8 cellular contexts compared by ENCODE assay signal in genomic region chr1:225998560-225999226, GRCh38. TPM values are rescaled to one million over a fixed set of nuclear protein-coding genes. Genes with fewer than 3 reads are reported as not detected.
DNase-seq lines count a peak whose midpoint lies in the region; ATAC-seq and TF ChIP-seq lines count a peak whose summit lies in the region.

No MANE protein-coding gene starts in this region.

- H3K27ac Mint-ChIP-seq in type B pancreatic cell: peak overlapping the region; percentile 99

- WGBS in lung, 2 donors: 0 to 1% methylated on average over 19 of the region's 19 CpGs

- TF ChIP-seq CTCF in lung (IDR thresholded peaks at IDR 0.05; ENCODE audit: control extremely low read depth, extremely low read depth): no peak
- no peak for TF ChIP-seq CTCF in type B pancreatic cell (conservative IDR thresholded peaks at IDR 0.05)

- no peaks in the 10 kb centered on the region for H3K27me3 Mint-ChIP-seq in type B pancreatic cell

- peak; percentile 1 for ATAC-seq in GM19438 (IDR thresholded peaks at IDR 0.05; ENCODE audit: low read depth, unreplicated experiment)
- ATAC-seq in lung (ENCODE audit: insufficient read depth, low FRiP score): peak; percentile 0

- peak overlapping the region; percentile 100 for H3K4me3 Mint-ChIP-seq in type B pancreatic cell

- H3K4me1 Mint-ChIP-seq in type B pancreatic cell (ENCODE audit: unreplicated experiment): peaks cover 36% of the 10 kb centered on the region

- no peaks in the 10 kb centered on the region for H3K9me3 ChIP-seq in MG63
- no peaks in the 10 kb centered on the region for H3K9me3 ChIP-seq in lung (ENCODE audit: control insufficient read depth in 2 of 2, insufficient read depth in 1 of 2, low read length in 1 of 2)

- peak; percentile 44 for DNase-seq in ACHN
- no peak for DNase-seq in MG63
- no peak for DNase-seq in caudate nucleus (lab: John Stamatoyannopoulos, UW)
- DNase-seq in lung (ENCODE audit: low spot score): no peak
- DNase-seq in type B pancreatic cell (ENCODE audit: extremely low spot score, unreplicated experiment): no peak
- no peak for DNase-seq in hippocampal formation (lab: John Stamatoyannopoulos, UW)
- DNase-seq in NCI-H1417 treated with DMSO at 0.1 percent for 48 hours (lab: John Stamatoyannopoulos, UW): no peak

- H3K4me1 ChIP-seq in lung (ENCODE audit: control insufficient read depth in 2 of 2, insufficient read depth in 2 of 2, low read length in 2 of 2): peaks cover 13 to 15% of the 10 kb centered on the region in 2 donors

- H3K27me3 ChIP-seq in MG63 (no peaks in the 10 kb centered on the region), lung (ENCODE audit: control insufficient read depth, insufficient read depth) (no peaks in the 10 kb centered on the region)

- H3K9me3 Mint-ChIP-seq in type B pancreatic cell: no peaks in the 10 kb centered on the region

- peaks cover 3% of the 10 kb centered on the region for H3K36me3 Mint-ChIP-seq in type B pancreatic cell

- H3K36me3 ChIP-seq in MG63 (peaks cover 39% of the 10 kb centered on the region), lung (ENCODE audit: control insufficient read depth in 2 of 2, insufficient read depth in 2 of 2, low read length in 2 of 2) (peaks cover 0 to 5% of the 10 kb centered on the region in 2 donors)

- in situ Hi-C loops in ACHN (cut with HindIII; ENCODE audit: low pct_ligation_motif_present, low pct_unique_long_range_greater_than_20kb, low sequenced_read_pairs): loop anchor here (25.0 kb wide), 1 partner anchor 511 kb away; no protein-coding TSS in a partner anchor

- H3K4me3 ChIP-seq in MG63 (peak overlapping the region; percentile 82), lung (peak overlapping the region; percentile 96)

- peak overlapping the region; percentile 52 for H3K27ac ChIP-seq in caudate nucleus (ENCODE audit: low read depth, low read length)
- H3K27ac ChIP-seq in lung (ENCODE audit: low read depth in 1 of 2, low read length in 1 of 2): peak overlapping the region; percentile 85 to 97

RNA-seq across cellular contexts. Expression of gene SDE2, which starts 0.5 kb away (rescaled TPM):
- 16.3 and 19.4 TPM in 2 replicates for total RNA-seq in MG63 (2014; rRNA removed; shearing (Covaris generic); ENCODE audit: low replicate concordance)
- total RNA-seq in lung (10 to 100 TPM; 17.1 to 35.5 TPM), type B pancreatic cell (ENCODE audit: low replicate concordance) (15.0 and 15.1 TPM in 2 replicates)
- polyA plus RNA-seq in lung: 10 to 100 TPM in 1 of 2 donors, 1 to 10 TPM in 1; 6.7 to 13.4 TPM

RNA-seq across cellular contexts. Expression of gene LEFTY2, which starts 57.7 kb away (rescaled TPM):
- not detected in 2 replicates for total RNA-seq in MG63 (2014; rRNA removed; shearing (Covaris generic); ENCODE audit: low replicate concordance)
- total RNA-seq in lung (under 1 TPM; 0.48 to 0.52 TPM), type B pancreatic cell (ENCODE audit: low replicate concordance) (not detected in 2 replicates)
- polyA plus RNA-seq in lung: under 1 TPM; 0.11 to 0.22 TPM
